ENCODE assay signal across 10 cellular contexts in the genomic region with DNA sequence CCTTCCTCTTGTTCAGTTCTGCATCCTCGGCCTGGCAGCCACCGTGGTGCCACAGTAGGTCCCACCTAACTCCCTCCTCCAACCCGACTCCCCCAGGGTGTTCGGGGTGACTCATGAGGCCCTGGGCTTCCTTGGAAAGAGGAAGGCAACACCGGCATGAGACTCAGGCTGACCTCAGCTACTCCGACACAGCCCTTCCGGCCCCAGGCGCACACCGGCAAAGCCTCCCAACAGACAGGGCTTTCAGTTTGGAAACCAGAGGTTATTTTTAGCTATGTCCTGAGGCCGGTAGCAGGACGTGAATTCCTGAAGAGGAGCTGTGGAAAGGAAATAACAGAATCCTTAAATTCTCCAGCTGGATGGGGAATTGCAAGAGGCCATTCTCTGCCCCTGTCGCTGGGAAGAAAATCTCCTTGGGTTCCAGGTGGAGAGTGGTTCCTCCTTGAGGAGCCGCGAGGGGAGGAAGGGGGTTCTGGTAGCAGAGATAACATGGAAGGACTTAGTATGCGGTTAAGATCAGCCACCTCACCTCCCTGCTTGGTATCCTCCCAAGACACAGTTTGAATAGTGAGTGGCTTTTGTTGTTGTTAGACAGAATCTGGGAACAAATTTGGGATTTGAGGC. TPM values are rescaled to one million over a fixed set of nuclear protein-coding genes. Genes with fewer than 3 reads are reported as not detected.
DNase-seq lines count a peak whose midpoint lies in the region; ATAC-seq, FAIRE-seq and TF ChIP-seq lines count a peak whose summit lies in the region.
"Had no signal": no experiment of that assay in that cellular context is flagged by ENCODE, and none has a peak within 500 bp of the region (broad histone marks: within the 10 kb centered on the region; RNA-seq: fewer than 3 reads in every experiment).

No MANE protein-coding gene starts in this region.

- WGBS in right cardiac atrium: 28% methylated on average over 15 of the region's 15 CpGs
- 18 to 32% (median 20%) methylated on average over 15 of the region's 15 CpGs for WGBS in spleen, 5 donors

- peak; percentile 70 for FAIRE-seq in HTR-8/SVneo (lab: Jason Lieb, UNC)

- intact Hi-C loops in right cardiac atrium (cut with DNase I) (no loop called here), spleen (cut with DNase I; ENCODE audit: low total_unique reads) (no loop called here)

- no peak overlapping the region for H3K4me3 ChIP-seq in right cardiac atrium (ENCODE audit: low read length)
- no peak overlapping the region for H3K4me3 ChIP-seq in spleen

- no peaks in the 10 kb centered on the region for H3K9me3 ChIP-seq in right cardiac atrium (ENCODE audit: control insufficient read depth, low read length)
- H3K9me3 ChIP-seq in spleen: no peaks in the 10 kb centered on the region

- TF ChIP-seq CTCF in spleen (IDR thresholded peaks at IDR 0.05 in 8 of 11, conservative IDR thresholded peaks at IDR 0.05 in 3 of 11): no peak

- H3K4me1 ChIP-seq in right cardiac atrium (ENCODE audit: control insufficient read depth, insufficient read depth, low read length): peaks cover 20% of the 10 kb centered on the region
- H3K4me1 ChIP-seq in spleen: peaks cover 0 to 25% (median 11%) of the 10 kb centered on the region in 6 donors

- peak; percentile 82 for DNase-seq in HTR-8/SVneo (ENCODE audit: insufficient read length, low spot score)
- DNase-seq in astrocyte of the hippocampus (ENCODE audit: low read depth, low spot score): peak; percentile 79
- DNase-seq in right cardiac atrium: peak; percentile 77 to 85 (median 83)
- DNase-seq in spleen: no peak
- no peak for DNase-seq in activated CD4-positive, alpha-beta T cell treated with anti-CD3 and anti-CD28 coated beads for 48 hours
- DNase-seq in NCI-H774 (lab: John Stamatoyannopoulos, UW): no peak
- DNase-seq: effector CD4-positive, alpha-beta T cell had no signal

- peaks cover 0 to 18% (median 5%) of the 10 kb centered on the region in 6 donors for H3K36me3 ChIP-seq in spleen

- H3K27ac ChIP-seq in right cardiac atrium (ENCODE audit: low read length) (peak overlapping the region; percentile 73), spleen (peak overlapping the region in 6 of 8 donors; percentile 26 to 65 (median 41))
- H3K27ac ChIP-seq: VCaP had no signal

- ATAC-seq in right cardiac atrium (peak; percentile 87 to 96), HG02588 (IDR thresholded peaks at IDR 0.05; ENCODE audit: unreplicated experiment) (no peak), GM18868 (IDR thresholded peaks at IDR 0.05; ENCODE audit: unreplicated experiment) (no peak)

- no peak for TF ChIP-seq POLR2A in spleen (IDR thresholded peaks at IDR 0.05)

- H3K27me3 ChIP-seq in right cardiac atrium (ENCODE audit: control insufficient read depth, insufficient read depth) (no peaks in the 10 kb centered on the region), spleen (replicated peaks in 1 of 7) (no peaks in the 10 kb centered on the region)

RNA-seq across cellular contexts. Expression of a gene that starts 24.4 kb away (rescaled TPM):
- 10 to 100 TPM; 16.2 to 26.6 (median 16.8) TPM for total RNA-seq in right cardiac atrium
- polyA plus RNA-seq in right cardiac atrium: 7.3 TPM
- total RNA-seq in spleen: 10 to 100 TPM in 3 of 7 donors, 1 to 10 TPM in 4; 6.7 to 16.9 (median 8.2) TPM
- 1 to 10 TPM in 2 of 3 donors, under 1 TPM in 1; 0.93 to 2.1 (median 1.3) TPM for polyA plus RNA-seq in spleen

Comparison
In these comparisons a context has a peak if more than half of its experiments do, and no peak if none do; other contexts are left out.
1. DNase-seq: peak in HTR-8/SVneo (single experiment), astrocyte of the hippocampus (single experiment) and right cardiac atrium (3 of 3); none in spleen (single experiment), activated CD4-positive, alpha-beta T cell treated with anti-CD3 and anti-CD28 coated beads for 48 hours (single experiment) and NCI-H774 (single experiment).
2. ATAC-seq: peak in right cardiac atrium (2 of 2); none in HG02588 (single experiment) and GM18868 (single experiment).